ENCODE assay signal across 19 cellular contexts in genomic region chr1:15943515-15944307, GRCh38.
"Had no signal": no experiment of that assay in that cellular context is flagged by ENCODE, and none has a peak within 500 bp of the region (broad histone marks: within the 10 kb centered on the region; RNA-seq: fewer than 3 reads in every experiment).

No MANE protein-coding gene starts in this region.

- H3K27ac ChIP-seq: adrenal gland, foreskin keratinocyte, lower lobe of right lung had no signal

- H3K27ac Mint-ChIP-seq: activated naive CD4-positive, alpha-beta T cell treated with anti-CD3 and anti-CD28 coated beads, Interleukin-2, amount 50 U/mL, for 24 hours; brain; nephron; progenitor cell of endocrine pancreas; type B pancreatic cell had no signal

- H3K27me3 Mint-ChIP-seq: activated naive CD4-positive, alpha-beta T cell treated with anti-CD3 and anti-CD28 coated beads, Interleukin-2, amount 50 U/mL, for 24 hours; brain; progenitor cell of endocrine pancreas; type B pancreatic cell had no signal

- DNase-seq: activated CD4-positive, alpha-beta T cell treated with anti-CD3 and anti-CD28 coated beads for 48 hours; central memory CD4-positive, alpha-beta T cell; effector CD8-positive, alpha-beta T cell; foreskin keratinocyte; glutamatergic neuron; hypothalamus; lower lobe of right lung; occipital lobe; small intestine; stimulated activated CD4-positive, alpha-beta T cell treated with anti-CD3 and anti-CD28 coated beads, Interleukin-4, amount 100 ng/mL, for 24 hours; stimulated activated naive CD4-positive, alpha-beta T cell treated with Interleukin-2 at 50 U/mL for 16 hours; T-helper 2 cell had no signal

- H3K9me3 ChIP-seq: adrenal gland, lower lobe of right lung had no signal

- H3K4me3 Mint-ChIP-seq: activated naive CD4-positive, alpha-beta T cell treated with anti-CD3 and anti-CD28 coated beads, Interleukin-2, amount 50 U/mL, for 24 hours; brain; nephron; type B pancreatic cell had no signal

- H3K27me3 ChIP-seq: adrenal gland, foreskin keratinocyte had no signal

- H3K9me3 Mint-ChIP-seq: activated naive CD4-positive, alpha-beta T cell treated with anti-CD3 and anti-CD28 coated beads, Interleukin-2, amount 50 U/mL, for 24 hours; brain; nephron; type B pancreatic cell had no signal

- ATAC-seq: foreskin keratinocyte, lower lobe of right lung, right cardiac atrium had no signal

- H3K4me3 ChIP-seq: adrenal gland, lower lobe of right lung had no signal
